1 cellular context compared by ENCODE assay signal in genomic region chr5:181245427-181246275, GRCh38.
TF ChIP-seq lines count a peak whose summit lies in the region.

No MANE protein-coding gene starts in this region.

TF ChIP-seq in HEK293, 187 proteins besides CTCF, POLR2A, EP300 and RAD21 (continued from another document):
- TF ChIP-seq BCL6B (tag by site-specific recombination; IDR thresholded peaks at IDR 0.05) (no peak), ZNF626 (tag by site-specific recombination; IDR thresholded peaks at IDR 0.05) (no peak), ZBTB20 (tag by site-specific recombination; IDR thresholded peaks at IDR 0.05) (peak; percentile 68; the same call in 1 of the 2 replicates), ZNF114 (tag by site-specific recombination; IDR thresholded peaks at IDR 0.05) (no peak), ZBTB48 (tag by site-specific recombination; IDR thresholded peaks at IDR 0.05) (0 out of 2 replicates have a peak, but pooled peaks have one; percentile 13), ZNF548 (tag by site-specific recombination; IDR thresholded peaks at IDR 0.05) (no peak), ZBTB8A (tag by site-specific recombination; IDR thresholded peaks at IDR 0.05) (no peak), BCL11B (tag by site-specific recombination; IDR thresholded peaks at IDR 0.05; ENCODE audit: low read depth) (no peak), ZNF19 (tag by site-specific recombination; IDR thresholded peaks at IDR 0.05; ENCODE audit: low read depth) (no peak), ZEB2 (tag by site-specific recombination; IDR thresholded peaks at IDR 0.05) (no peak), ZNF341 (tag by site-specific recombination; IDR thresholded peaks at IDR 0.05; ENCODE audit: low read depth) (peak; percentile 67), ZNF600 (tag by site-specific recombination; IDR thresholded peaks at IDR 0.05) (peak; percentile 33), ZNF664 (tag by site-specific recombination; IDR thresholded peaks at IDR 0.05) (no peak), ZNF221 (tag by site-specific recombination; IDR thresholded peaks at IDR 0.05; ENCODE audit: borderline replicate concordance) (no peak), ZNF514 (tag by site-specific recombination; IDR thresholded peaks at IDR 0.05) (no peak), ZBTB26 (tag by site-specific recombination; optimal IDR thresholded peaks at IDR 0.05) (no peak), ZNF214 (tag by site-specific recombination; IDR thresholded peaks at IDR 0.05; ENCODE audit: borderline replicate concordance) (no peak), PRDM1 (tag by site-specific recombination; IDR thresholded peaks at IDR 0.05) (no peak), ZNF473 (tag by site-specific recombination; IDR thresholded peaks at IDR 0.05) (no peak), ZNF426 (tag by site-specific recombination; IDR thresholded peaks at IDR 0.05) (no peak), ZFP41 (tag by site-specific recombination; IDR thresholded peaks at IDR 0.05; ENCODE audit: borderline replicate concordance) (no peak), TCF7L2 (IDR thresholded peaks at IDR 0.05; ENCODE audit: borderline replicate concordance, low read depth, low read length) (no peak), ZNF174 (tag by site-specific recombination; IDR thresholded peaks at IDR 0.05) (no peak), GLIS2 (tag by site-specific recombination; IDR thresholded peaks at IDR 0.05) (peak; percentile 28; the same call in 1 of the 2 replicates), ZBTB10 (tag by site-specific recombination; IDR thresholded peaks at IDR 0.05) (no peak), ZNF692 (tag by site-specific recombination; IDR thresholded peaks at IDR 0.05) (no peak), BCL11A (tag by site-specific recombination; IDR thresholded peaks at IDR 0.05; ENCODE audit: low read depth) (no peak), ZNF529 (tag by site-specific recombination; IDR thresholded peaks at IDR 0.05; ENCODE audit: insufficient replicate concordance) (no peak), ZNF266 (tag by site-specific recombination; IDR thresholded peaks at IDR 0.05; ENCODE audit: low read depth) (no peak), ZNF362 (tag by site-specific recombination; IDR thresholded peaks at IDR 0.05) (0 out of 2 replicates have a peak, but pooled peaks have one; percentile 50), SP7 (tag by site-specific recombination; IDR thresholded peaks at IDR 0.05) (no peak), ZBTB17 (tag by site-specific recombination; IDR thresholded peaks at IDR 0.05) (peak; percentile 31; the same call in 1 of the 2 replicates), ZNF138 (tag by site-specific recombination; IDR thresholded peaks at IDR 0.05; ENCODE audit: borderline replicate concordance) (no peak), ZNF48 (tag by site-specific recombination; IDR thresholded peaks at IDR 0.05) (no peak), ZNF561 (tag by site-specific recombination; IDR thresholded peaks at IDR 0.05; ENCODE audit: borderline replicate concordance) (no peak), ZNF488 (tag by site-specific recombination; IDR thresholded peaks at IDR 0.05) (no peak), ZSCAN30 (tag by site-specific recombination; IDR thresholded peaks at IDR 0.05) (no peak), YY2 (tag by site-specific recombination; IDR thresholded peaks at IDR 0.05) (no peak), ZFP69B (tag by site-specific recombination; IDR thresholded peaks at IDR 0.05) (no peak), ZNF16 (tag by site-specific recombination; IDR thresholded peaks at IDR 0.05; ENCODE audit: low read depth) (no peak), ZNF624 (tag by site-specific recombination; IDR thresholded peaks at IDR 0.05) (no peak), ZNF292 (tag by site-specific recombination; IDR thresholded peaks at IDR 0.05; ENCODE audit: borderline replicate concordance, low read depth) (no peak), ZNF704 (tag by site-specific recombination; IDR thresholded peaks at IDR 0.05) (no peak), PRDM6 (tag by site-specific recombination; IDR thresholded peaks at IDR 0.05) (no peak), KLF10 (tag by site-specific recombination; IDR thresholded peaks at IDR 0.05) (no peak), SP3 (tag by site-specific recombination; IDR thresholded peaks at IDR 0.05) (no peak)
